In genomic region chr2:46502291-46502690, GRCh38 we compare ENCODE assay signal across 33 cellular contexts. TPM values are rescaled to one million over a fixed set of nuclear protein-coding genes. Genes with fewer than 3 reads are reported as not detected.
"Had no signal": no experiment of that assay in that cellular context is flagged by ENCODE, and none has a peak within 500 bp of the region (broad histone marks: within the 10 kb centered on the region; RNA-seq: fewer than 3 reads in every experiment).

No MANE protein-coding gene starts in this region.

- H3K9me3 ChIP-seq: neutrophil, pancreas, prostate gland, stomach, thoracic aorta, thyroid gland, tibial nerve, upper lobe of left lung, vagina had no signal

- H3K36me3 ChIP-seq: neutrophil, pancreas, prostate gland, stomach, thoracic aorta, thyroid gland, tibial nerve, upper lobe of left lung, vagina had no signal

- H3K36me3 Mint-ChIP-seq: naive thymus-derived CD4-positive, alpha-beta T cell; natural killer cell; stimulated activated effector memory CD8-positive, alpha-beta T cell treated with anti-CD3 and anti-CD28 coated beads, Interleukin-12 subunit alpha, Interleukin-12 subunit beta, amount 100 ng/mL, for 72 hours; stimulated activated naive B cell treated with anti-CD40 and anti-IgM and Interleukin-4, amounts not matched to agents 10 μg/mL and 1 μg/mL and 100 μg/mL, for 72 hours had no signal

- H3K27me3 ChIP-seq: pancreas, stomach, thyroid gland, tibial nerve, upper lobe of left lung, vagina had no signal

- ATAC-seq: naive thymus-derived CD4-positive, alpha-beta T cell; natural killer cell; pancreas; right cardiac atrium; sciatic nerve; stimulated activated effector memory CD8-positive, alpha-beta T cell treated with anti-CD3 and anti-CD28 coated beads, Interleukin-12 subunit alpha, Interleukin-12 subunit beta, amount 100 ng/mL, for 72 hours; stimulated activated naive B cell treated with anti-CD40 and anti-IgM and Interleukin-4, amounts not matched to agents 10 μg/mL and 1 μg/mL and 100 μg/mL, for 72 hours had no signal

- H3K9me3 Mint-ChIP-seq: naive thymus-derived CD4-positive, alpha-beta T cell; natural killer cell; nephron; stimulated activated effector memory CD8-positive, alpha-beta T cell treated with anti-CD3 and anti-CD28 coated beads, Interleukin-12 subunit alpha, Interleukin-12 subunit beta, amount 100 ng/mL, for 72 hours; stimulated activated naive B cell treated with anti-CD40 and anti-IgM and Interleukin-4, amounts not matched to agents 10 μg/mL and 1 μg/mL and 100 μg/mL, for 72 hours; stimulated activated naive CD8-positive, alpha-beta T cell treated with anti-CD3 and anti-CD28 coated beads, Interleukin-15, Interleukin-2, amounts not matched to agents 100 ng/mL and 50 ng/mL, for 24 hours had no signal

- H3K27me3 Mint-ChIP-seq: stimulated activated naive B cell treated with anti-CD40 and anti-IgM and Interleukin-4, amounts not matched to agents 10 μg/mL and 1 μg/mL and 100 μg/mL, for 72 hours had no signal

- H3K4me3 Mint-ChIP-seq: naive thymus-derived CD4-positive, alpha-beta T cell; natural killer cell; stimulated activated effector memory CD8-positive, alpha-beta T cell treated with anti-CD3 and anti-CD28 coated beads, Interleukin-12 subunit alpha, Interleukin-12 subunit beta, amount 100 ng/mL, for 72 hours; stimulated activated naive B cell treated with anti-CD40 and anti-IgM and Interleukin-4, amounts not matched to agents 10 μg/mL and 1 μg/mL and 100 μg/mL, for 72 hours; stimulated activated naive CD8-positive, alpha-beta T cell treated with anti-CD3 and anti-CD28 coated beads, Interleukin-15, Interleukin-2, amounts not matched to agents 100 ng/mL and 50 ng/mL, for 24 hours had no signal

- DNase-seq: naive thymus-derived CD4-positive, alpha-beta T cell; natural killer cell; nucleus accumbens; pancreas; retina; right cardiac atrium; stimulated activated CD4-positive, alpha-beta T cell treated with anti-CD3 and anti-CD28 coated beads, Interleukin-15, amount 100 ng/mL, for 24 hours; stimulated activated CD4-positive, alpha-beta T cell treated with anti-CD3 and anti-CD28 coated beads, Interleukin-2, amount 100 ng/mL, for 24 hours; stimulated activated CD4-positive, alpha-beta T cell treated with anti-CD3 and anti-CD28 coated beads, Interleukin-2, amount 100 ng/mL, for 48 hours; stimulated activated CD4-positive, alpha-beta T cell treated with anti-CD3 and anti-CD28 coated beads, Interleukin-4, amount 100 ng/mL, for 24 hours; stimulated activated naive B cell treated with anti-CD40 and anti-IgM and Interleukin-4, amounts not matched to agents 10 μg/mL and 1 μg/mL and 100 μg/mL, for 72 hours; stimulated activated naive CD4-positive, alpha-beta T cell treated with Interleukin-2 at 50 U/mL for 16 hours; stomach; thyroid gland; trophoblast cell; upper lobe of left lung had no signal

- H3K27ac Mint-ChIP-seq: nephron; stimulated activated effector memory CD8-positive, alpha-beta T cell treated with anti-CD3 and anti-CD28 coated beads, Interleukin-12 subunit alpha, Interleukin-12 subunit beta, amount 100 ng/mL, for 72 hours; stimulated activated naive B cell treated with anti-CD40 and anti-IgM and Interleukin-4, amounts not matched to agents 10 μg/mL and 1 μg/mL and 100 μg/mL, for 72 hours; stimulated activated naive CD8-positive, alpha-beta T cell treated with anti-CD3 and anti-CD28 coated beads, Interleukin-15, Interleukin-2, amounts not matched to agents 100 ng/mL and 50 ng/mL, for 24 hours had no signal

- H3K27ac ChIP-seq: neutrophil, pancreas, prostate gland, skin epidermis, stomach, thoracic aorta, thyroid gland, tibial nerve, upper lobe of left lung, vagina had no signal

- H3K4me3 ChIP-seq: pancreas, prostate gland, skin epidermis, stomach, thoracic aorta, thyroid gland, tibial nerve, upper lobe of left lung, vagina had no signal

- H3K4me1 ChIP-seq: prostate gland had no signal

RNA-seq across cellular contexts. Expression of gene TMEM247, which starts 22.9 kb away (rescaled TPM):
- total RNA-seq: naive thymus-derived CD4-positive, alpha-beta T cell; natural killer cell; omental fat pad; osteocyte; pancreas; posterior vena cava; pulmonary artery endothelial cell; right cardiac atrium; sciatic nerve; stomach; subcutaneous adipose tissue; temporal lobe; thoracic aorta; thyroid gland; tibial nerve; upper lobe of left lung; ureter; vagina had no signal
